8 cellular contexts compared by ENCODE assay signal in the genomic region with DNA sequence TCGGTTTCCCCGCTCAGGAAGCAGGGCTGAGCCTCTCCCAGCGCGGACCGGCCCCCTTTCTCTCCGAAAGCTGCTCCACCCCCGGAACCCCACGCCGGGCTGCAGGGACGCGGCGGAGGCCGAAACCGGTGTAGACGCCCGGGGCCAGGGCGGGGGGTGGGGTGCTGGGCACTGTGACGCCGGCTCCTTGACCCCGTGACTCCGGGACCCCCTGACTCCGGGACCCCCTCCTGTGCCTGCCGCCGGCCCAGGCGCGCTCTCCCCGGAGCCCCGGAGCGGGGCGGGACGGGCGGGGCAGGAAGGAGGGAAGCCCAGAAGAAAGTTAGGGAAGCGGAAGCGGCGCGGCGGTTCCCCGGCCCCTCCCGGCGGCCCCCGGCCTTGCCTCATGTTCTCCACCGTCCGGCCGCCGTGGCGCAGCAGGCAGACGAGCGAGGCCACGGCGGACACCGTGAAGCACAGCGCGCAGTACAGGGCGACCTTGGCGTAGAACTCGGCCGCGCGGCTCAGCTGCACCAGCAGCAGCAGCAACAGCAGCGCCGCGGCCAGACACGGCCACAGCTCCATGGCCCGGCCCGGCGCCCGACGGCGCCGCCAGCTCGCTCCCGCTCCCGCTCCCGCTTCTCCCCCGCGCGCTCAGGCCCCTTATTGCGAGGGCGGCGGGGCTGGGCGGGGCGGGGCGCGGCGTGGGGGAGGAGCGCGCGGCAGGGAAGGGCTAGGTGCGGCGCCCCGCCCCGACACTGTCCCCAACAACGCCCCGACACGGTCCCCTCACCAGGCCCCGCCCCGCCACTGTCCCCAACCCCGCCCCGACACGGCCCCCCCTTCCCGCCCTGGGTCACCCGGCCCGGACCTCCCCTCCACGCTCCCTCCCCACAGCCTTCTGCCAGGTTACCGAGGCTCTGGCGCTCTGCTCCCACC. TPM values are rescaled to one million over a fixed set of nuclear protein-coding genes. Genes with fewer than 3 reads are reported as not detected.
DNase-seq lines count a peak whose midpoint lies in the region; ATAC-seq lines count a peak whose summit lies in the region.

TSS of gene AGPAT2 (minus strand) at position 664 of the 918 bp plus-strand sequence. CDS start at position 564, 100 bp downstream.

- H3K4me1 Mint-ChIP-seq in central memory CD8-positive, alpha-beta T cell, result no peaks in the 10 kb centered on the region

- H3K79me2 ChIP-seq in GM23248 (ENCODE audit: insufficient read depth), result peaks cover 33% of the 10 kb centered on the region

- H3K27me3 Mint-ChIP-seq in central memory CD8-positive, alpha-beta T cell, result no peaks in the 10 kb centered on the region

- H3K9me2 ChIP-seq in GM23248 (ENCODE audit: insufficient read depth), result no peaks in the 10 kb centered on the region

- peaks cover 5% of the 10 kb centered on the region for H3K4me1 ChIP-seq in GM23248 (ENCODE audit: insufficient read depth)

- H2AFZ ChIP-seq in GM23248, result peak within 1 kb of the TSS; percentile 61

- no peak within 1 kb of the TSS for H3K27ac ChIP-seq in GM23248

- H3K9ac ChIP-seq in GM23248, result peak within 1 kb of the TSS; percentile 80

- DNase-seq in DMS53 (lab: John Stamatoyannopoulos, UW) (peak; percentile 94), GM23248 (peak; percentile 73), NCI-H1417 treated with DMSO at 0.1 percent for 48 hours (lab: John Stamatoyannopoulos, UW) (peak; percentile 27), left kidney (ENCODE audit: low read depth, low spot score) (peak; percentile 89)
- DNase-seq in activated CD4-positive, CD25-positive, alpha-beta regulatory T cell (lab: John Stamatoyannopoulos, UW), result peak; percentile 39 to 51 (median 40)
- no peak for DNase-seq in central memory CD8-positive, alpha-beta T cell (ENCODE audit: low spot score in 2 of 2)
- peak; percentile 66 to 68 for DNase-seq in stimulated activated CD4-positive, alpha-beta T cell treated with anti-CD3 and anti-CD28 coated beads, Interleukin-4, amount 100 ng/mL, for 48 hours (ENCODE audit: low read depth in 2 of 2)

- H3K4me3 Mint-ChIP-seq in central memory CD8-positive, alpha-beta T cell, result peak within 1 kb of the TSS; percentile 68

- peak; percentile 71 for ATAC-seq in central memory CD8-positive, alpha-beta T cell (replicated peaks; ENCODE audit: extremely low read depth, poor library complexity, severe bottlenecking)
- no peak for ATAC-seq in HG03457 (IDR thresholded peaks at IDR 0.05; ENCODE audit: unreplicated experiment)

- H3K4me3 ChIP-seq in GM23248, result peak within 1 kb of the TSS; percentile 81

- H3K36me3 ChIP-seq in GM23248 (ENCODE audit: low read depth), result no peaks in the 10 kb centered on the region

- no peaks in the 10 kb centered on the region for H3K27me3 ChIP-seq in GM23248 (replicated peaks; ENCODE audit: insufficient read depth)

- H3K4me2 ChIP-seq in GM23248 (ENCODE audit: unreplicated experiment), result peak within 1 kb of the TSS; percentile 92

- H4K20me1 ChIP-seq in GM23248 (ENCODE audit: insufficient read depth), result no peaks in the 10 kb centered on the region

- H3K27ac Mint-ChIP-seq in central memory CD8-positive, alpha-beta T cell (ENCODE audit: low read depth), result no peak within 1 kb of the TSS

- WGBS in GM23248 (ENCODE audit: low coverage in 1 of 2, low lambda C conversion rate in 2 of 2, missing lambda C conversion rate in 2 of 2), 2 experiments, result 1 to 2% methylated on average over 21 to 86 of the region's 106 CpGs

- in situ Hi-C loops in GM23248 (cut with MboI), result no loop called here

- H3K9me3 Mint-ChIP-seq in central memory CD8-positive, alpha-beta T cell, result no peaks in the 10 kb centered on the region

- H3K36me3 Mint-ChIP-seq in central memory CD8-positive, alpha-beta T cell (ENCODE audit: insufficient read depth), result no peaks in the 10 kb centered on the region

- 0 out of 2 replicates have a peak, but pooled peaks cover 6% of the 10 kb centered on the region for H3F3A ChIP-seq in GM23248 (ENCODE audit: insufficient read depth)

- H3K9me3 ChIP-seq in GM23248 (ENCODE audit: low read depth), result no peaks in the 10 kb centered on the region

RNA-seq across cellular contexts. Expression of gene AGPAT2, which starts in this region (rescaled TPM):
- total RNA-seq in GM23248 (2014; rRNA removed; shearing (Covaris generic)), result 50.8 and 58.3 TPM in 2 replicates
- polyA plus RNA-seq in GM23248 (2016; fragmentation: Nextera tagmentation; extraction: Ambion mirVana), result 68.7 and 80.3 TPM in 2 replicates

Comparison
In these comparisons a context has a peak if more than half of its experiments do, and no peak if none do; other contexts are left out.
1. DNase-seq: peak in DMS53 (single experiment), GM23248 (single experiment), NCI-H1417 treated with DMSO at 0.1 percent for 48 hours (single experiment), activated CD4-positive, CD25-positive, alpha-beta regulatory T cell (4 of 4), left kidney (single experiment) and stimulated activated CD4-positive, alpha-beta T cell treated with anti-CD3 and anti-CD28 coated beads, Interleukin-4, amount 100 ng/mL, for 48 hours (2 of 2); none in central memory CD8-positive, alpha-beta T cell (0 of 2).